Comparison of ENCODE assay signal across 1 cellular context in the genomic region with DNA sequence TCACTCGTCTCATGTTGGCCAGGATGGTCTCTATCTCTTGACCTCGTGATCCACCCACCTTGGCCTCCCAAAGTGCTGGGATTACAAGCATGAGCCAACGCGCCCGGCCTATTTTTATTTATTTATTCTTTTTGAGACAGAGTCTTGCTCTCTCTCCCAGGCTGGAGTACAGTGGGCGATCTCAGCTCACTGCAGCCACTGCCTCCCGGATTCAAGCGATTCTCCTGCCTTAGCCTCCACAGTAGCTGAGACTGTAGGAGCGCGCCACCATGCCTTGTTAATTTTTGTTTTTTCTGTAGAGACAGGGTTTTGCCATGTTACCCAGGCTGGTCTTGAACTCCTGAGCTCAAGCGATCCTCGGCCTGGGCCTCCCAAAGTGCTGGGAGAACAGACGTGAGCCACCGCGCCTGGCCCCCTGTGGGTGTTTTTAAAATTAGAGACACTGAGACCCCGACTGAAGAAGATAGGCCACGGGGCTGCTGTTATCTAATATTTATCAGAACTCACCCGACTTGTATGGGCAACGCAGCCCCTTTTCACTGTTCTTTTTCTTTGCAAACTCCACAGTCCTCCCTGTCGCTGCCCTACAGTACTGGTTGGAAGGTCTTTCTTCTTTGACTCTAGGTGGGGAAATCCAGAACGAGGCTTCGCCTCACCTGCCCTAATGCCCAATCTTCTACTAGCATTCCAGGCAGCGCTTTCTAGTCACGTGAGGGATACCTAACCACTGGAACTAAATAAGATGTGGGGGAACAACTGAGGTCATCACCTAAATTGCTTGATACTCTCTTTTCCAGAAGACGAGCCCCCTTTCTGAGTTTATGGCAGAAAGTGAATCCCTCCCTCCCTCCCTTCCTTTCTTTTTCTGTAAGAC.
TF ChIP-seq lines count a peak whose summit lies in the region.

No MANE protein-coding gene starts in this region.

TF ChIP-seq in WTC11, 78 proteins besides CTCF, POLR2A, EP300 and RAD21 (continued from another document):
- TF ChIP-seq, protein P1, sequence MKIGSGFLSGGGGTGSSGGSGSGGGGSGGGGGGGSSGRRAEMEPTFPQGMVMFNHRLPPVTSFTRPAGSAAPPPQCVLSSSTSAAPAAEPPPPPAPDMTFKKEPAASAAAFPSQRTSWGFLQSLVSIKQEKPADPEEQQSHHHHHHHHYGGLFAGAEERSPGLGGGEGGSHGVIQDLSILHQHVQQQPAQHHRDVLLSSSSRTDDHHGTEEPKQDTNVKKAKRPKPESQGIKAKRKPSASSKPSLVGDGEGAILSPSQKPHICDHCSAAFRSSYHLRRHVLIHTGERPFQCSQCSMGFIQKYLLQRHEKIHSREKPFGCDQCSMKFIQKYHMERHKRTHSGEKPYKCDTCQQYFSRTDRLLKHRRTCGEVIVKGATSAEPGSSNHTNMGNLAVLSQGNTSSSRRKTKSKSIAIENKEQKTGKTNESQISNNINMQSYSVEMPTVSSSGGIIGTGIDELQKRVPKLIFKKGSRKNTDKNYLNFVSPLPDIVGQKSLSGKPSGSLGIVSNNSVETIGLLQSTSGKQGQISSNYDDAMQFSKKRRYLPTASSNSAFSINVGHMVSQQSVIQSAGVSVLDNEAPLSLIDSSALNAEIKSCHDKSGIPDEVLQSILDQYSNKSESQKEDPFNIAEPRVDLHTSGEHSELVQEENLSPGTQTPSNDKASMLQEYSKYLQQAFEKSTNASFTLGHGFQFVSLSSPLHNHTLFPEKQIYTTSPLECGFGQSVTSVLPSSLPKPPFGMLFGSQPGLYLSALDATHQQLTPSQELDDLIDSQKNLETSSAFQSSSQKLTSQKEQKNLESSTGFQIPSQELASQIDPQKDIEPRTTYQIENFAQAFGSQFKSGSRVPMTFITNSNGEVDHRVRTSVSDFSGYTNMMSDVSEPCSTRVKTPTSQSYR (CRISPR knock-in tag; IDR thresholded peaks at IDR 0.05), result no peak
- TF ChIP-seq, protein P2, sequence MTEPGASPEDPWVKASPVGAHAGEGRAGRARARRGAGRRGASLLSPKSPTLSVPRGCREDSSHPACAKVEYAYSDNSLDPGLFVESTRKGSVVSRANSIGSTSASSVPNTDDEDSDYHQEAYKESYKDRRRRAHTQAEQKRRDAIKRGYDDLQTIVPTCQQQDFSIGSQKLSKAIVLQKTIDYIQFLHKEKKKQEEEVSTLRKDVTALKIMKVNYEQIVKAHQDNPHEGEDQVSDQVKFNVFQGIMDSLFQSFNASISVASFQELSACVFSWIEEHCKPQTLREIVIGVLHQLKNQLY (CRISPR knock-in tag; IDR thresholded peaks at IDR 0.05), result no peak
- TF ChIP-seq RORB (CRISPR knock-in tag; IDR thresholded peaks at IDR 0.05) (no peak), SOX15 (CRISPR knock-in tag; IDR thresholded peaks at IDR 0.05) (no peak), KAT7 (CRISPR knock-in tag; IDR thresholded peaks at IDR 0.05; ENCODE audit: borderline replicate concordance) (no peak), HMGXB4 (CRISPR knock-in tag; IDR thresholded peaks at IDR 0.05) (no peak), CREM (CRISPR knock-in tag; IDR thresholded peaks at IDR 0.05) (no peak)
- TF ChIP-seq, protein P3, sequence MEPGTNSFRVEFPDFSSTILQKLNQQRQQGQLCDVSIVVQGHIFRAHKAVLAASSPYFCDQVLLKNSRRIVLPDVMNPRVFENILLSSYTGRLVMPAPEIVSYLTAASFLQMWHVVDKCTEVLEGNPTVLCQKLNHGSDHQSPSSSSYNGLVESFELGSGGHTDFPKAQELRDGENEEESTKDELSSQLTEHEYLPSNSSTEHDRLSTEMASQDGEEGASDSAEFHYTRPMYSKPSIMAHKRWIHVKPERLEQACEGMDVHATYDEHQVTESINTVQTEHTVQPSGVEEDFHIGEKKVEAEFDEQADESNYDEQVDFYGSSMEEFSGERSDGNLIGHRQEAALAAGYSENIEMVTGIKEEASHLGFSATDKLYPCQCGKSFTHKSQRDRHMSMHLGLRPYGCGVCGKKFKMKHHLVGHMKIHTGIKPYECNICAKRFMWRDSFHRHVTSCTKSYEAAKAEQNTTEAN (CRISPR knock-in tag; IDR thresholded peaks at IDR 0.05), result no peak
